13 cellular contexts compared by ENCODE assay signal in genomic region chr3:159669024-159669476, GRCh38.
DNase-seq lines count a peak whose midpoint lies in the region; ATAC-seq and TF ChIP-seq lines count a peak whose summit lies in the region.
"Had no signal": no experiment of that assay in that cellular context is flagged by ENCODE, and none has a peak within 500 bp of the region (broad histone marks: within the 10 kb centered on the region; RNA-seq: fewer than 3 reads in every experiment).

No MANE protein-coding gene starts in this region.

- H3K4me3 ChIP-seq in SK-N-SH (ENCODE audit: low read depth in 2 of 2, low read length in 1 of 2) (no peak overlapping the region), brain microvascular endothelial cell (ENCODE audit: low read depth, low read length) (no peak overlapping the region), tibial artery (no peak overlapping the region)
- H3K4me3 ChIP-seq: dorsolateral prefrontal cortex, SJCRH30 had no signal

- no peaks in the 10 kb centered on the region for H4K20me1 ChIP-seq in SK-N-SH (ENCODE audit: insufficient read depth)

- H3K36me3 ChIP-seq in SK-N-SH (replicated peaks in 1 of 2; ENCODE audit: control insufficient read depth in 1 of 2, insufficient read depth in 2 of 2, low read length in 1 of 2) (no peaks in the 10 kb centered on the region), brain microvascular endothelial cell (replicated peaks) (no peaks in the 10 kb centered on the region), tibial artery (no peaks in the 10 kb centered on the region)
- H3K36me3 ChIP-seq: SJCRH30 had no signal

- H3F3A ChIP-seq in SK-N-SH (replicated peaks; ENCODE audit: insufficient read depth) = no peaks in the 10 kb centered on the region

- no peaks in the 10 kb centered on the region for H3K27me3 ChIP-seq in SK-N-SH (ENCODE audit: insufficient read depth)
- H3K27me3 ChIP-seq in brain microvascular endothelial cell (replicated peaks) = no peaks in the 10 kb centered on the region
- no peaks in the 10 kb centered on the region for H3K27me3 ChIP-seq in tibial artery
- H3K27me3 ChIP-seq: dorsolateral prefrontal cortex, SJCRH30 had no signal

- H3K9me3 ChIP-seq in SK-N-SH (no peaks in the 10 kb centered on the region), tibial artery (no peaks in the 10 kb centered on the region)
- H3K9me3 ChIP-seq: SJCRH30 had no signal

- no peak for TF ChIP-seq EP300 in SK-N-SH (IDR thresholded peaks at IDR 0.05; ENCODE audit: borderline replicate concordance in 1 of 2, low read depth in 1 of 2, low read length in 1 of 2)

- H3K9me2 ChIP-seq in SK-N-SH = no peaks in the 10 kb centered on the region

- no peak for TF ChIP-seq CTCF in SK-N-SH (IDR thresholded peaks at IDR 0.05)
- TF ChIP-seq CTCF in brain microvascular endothelial cell (IDR thresholded peaks at IDR 0.05; ENCODE audit: low read depth, low read length, missing control alignments) = no peak
- no peak for TF ChIP-seq CTCF in tibial artery (IDR thresholded peaks at IDR 0.05)

- POLR2A ChIA-PET in SK-N-SH (lab: Yijun Ruan, JAX) = no interaction called here

- no peaks in the 10 kb centered on the region for H3K79me2 ChIP-seq in SK-N-SH (ENCODE audit: insufficient read depth)

- H2AFZ ChIP-seq in SK-N-SH (ENCODE audit: low read depth) = 0 out of 2 replicates have a peak overlapping the region, but pooled peaks have one; percentile 50

- H3K4me1 ChIP-seq in SK-N-SH (ENCODE audit: control insufficient read depth in 1 of 2, insufficient read depth in 2 of 2, low read depth in 1 of 2, low read length in 1 of 2) (peaks cover 0 to under 1% of the 10 kb centered on the region in 2 experiments; a peak in 2 of 4 replicates), tibial artery (peaks cover 0 to 27% (median 3%) of the 10 kb centered on the region in 4 donors)
- H3K4me1 ChIP-seq: SJCRH30 had no signal

- no peak overlapping the region for H3K9ac ChIP-seq in SK-N-SH

- DNase-seq in SK-N-SH = no peak
- peak; percentile 14 for DNase-seq in brain microvascular endothelial cell
- peak; percentile 62 for DNase-seq in left kidney (ENCODE audit: low read depth, low spot score)
- DNase-seq in tibial artery = peak in 1 of 2 donors; percentile 67
- DNase-seq in activated CD4-positive, CD25-positive, alpha-beta regulatory T cell treated with anti-CD3 and anti-CD28 coated beads, Interleukin-2, amount 50 U/mL, for 72 hours = no peak
- DNase-seq: activated CD4-positive, alpha-beta T cell treated with anti-CD3 and anti-CD28 coated beads for 36 hours; activated effector memory CD4-positive, alpha-beta T cell treated with anti-CD3 and anti-CD28 coated beads, Interleukin-2, amount 50 U/mL, for 16 hours; NCI-H526 treated with DMSO at 0.1 percent for 48 hours had no signal

- intact Hi-C loops in tibial artery (cut with DNase I; ENCODE audit: low total_unique reads) = no loop called here

- no peak overlapping the region for H3K4me2 ChIP-seq in SK-N-SH

- CTCF ChIA-PET in SK-N-SH (lab: Yijun Ruan, JAX) = no interaction called here

- WGBS in SK-N-SH (ENCODE audit: low lambda C conversion rate) = 65% methylated on average over 8 of the region's 8 CpGs

- ATAC-seq in SK-N-SH treated with all-trans-retinoic acid at 6 μM for 48 hours (no peak), HG02981 (IDR thresholded peaks at IDR 0.05; ENCODE audit: unreplicated experiment) (no peak), GM18502 (IDR thresholded peaks at IDR 0.05; ENCODE audit: poor library complexity, unreplicated experiment) (no peak)
- ATAC-seq: activated CD4-positive, alpha-beta T cell treated with anti-CD3 and anti-CD28 coated beads for 36 hours had no signal

- in situ Hi-C loops in brain microvascular endothelial cell (cut with HindIII; ENCODE audit: low pct_ligation_motif_present, low sequenced_read_pairs) = no loop called here

- no peak overlapping the region for H3K27ac ChIP-seq in SK-N-SH (ENCODE audit: low read depth in 2 of 2, low read length in 1 of 2)
- no peak overlapping the region for H3K27ac ChIP-seq in brain microvascular endothelial cell
- peak overlapping the region; percentile 49 to 64 for H3K27ac ChIP-seq in tibial artery
- H3K27ac ChIP-seq: SJCRH30 had no signal

- TF ChIP-seq RAD21 in SK-N-SH (IDR thresholded peaks at IDR 0.05; ENCODE audit: low read length) = no peak

TF ChIP-seq in SK-N-SH, 30 proteins besides CTCF, POLR2A, EP300 and RAD21:
- TF ChIP-seq YY1 (IDR thresholded peaks at IDR 0.05; ENCODE audit: low read depth) (no peak), ZBTB33 (IDR thresholded peaks at IDR 0.05; ENCODE audit: borderline replicate concordance, low read depth) (no peak)

TF ChIP-seq in SK-N-SH treated with all-trans-retinoic acid at 6 μM for 48 hours, 23 proteins besides CTCF, POLR2A, EP300 and RAD21:
- TF ChIP-seq ZNF565 (CRISPR knock-in tag; conservative IDR thresholded peaks at IDR 0.05; ENCODE audit: low read depth) = no peak
- no peak for TF ChIP-seq RARB (CRISPR knock-in tag; IDR thresholded peaks at IDR 0.05)
- TF ChIP-seq ZC3H10 (CRISPR knock-in tag; IDR thresholded peaks at IDR 0.05) = no peak
- TF ChIP-seq PATZ1 (CRISPR knock-in tag; IDR thresholded peaks at IDR 0.05; ENCODE audit: borderline replicate concordance) = no peak
- no peak for TF ChIP-seq ZNF70 (CRISPR knock-in tag; IDR thresholded peaks at IDR 0.05)
- TF ChIP-seq SNAI2 (CRISPR knock-in tag; IDR thresholded peaks at IDR 0.05) = no peak
- TF ChIP-seq TSHZ2 (CRISPR knock-in tag; IDR thresholded peaks at IDR 0.05) = no peak
- TF ChIP-seq PPARA (CRISPR knock-in tag; IDR thresholded peaks at IDR 0.05; ENCODE audit: borderline replicate concordance) = no peak
- TF ChIP-seq ZFP30 (CRISPR knock-in tag; IDR thresholded peaks at IDR 0.05) = no peak

Comparison
In these comparisons a context has a peak if more than half of its experiments do, and no peak if none do; other contexts are left out.
1. DNase-seq: peak in brain microvascular endothelial cell (single experiment) and left kidney (single experiment); none in SK-N-SH (single experiment) and activated CD4-positive, CD25-positive, alpha-beta regulatory T cell treated with anti-CD3 and anti-CD28 coated beads, Interleukin-2, amount 50 U/mL, for 72 hours (single experiment).
2. H3K27ac ChIP-seq: peak in tibial artery (2 of 2); none in SK-N-SH (0 of 2) and brain microvascular endothelial cell (single experiment).